In the genomic region with DNA sequence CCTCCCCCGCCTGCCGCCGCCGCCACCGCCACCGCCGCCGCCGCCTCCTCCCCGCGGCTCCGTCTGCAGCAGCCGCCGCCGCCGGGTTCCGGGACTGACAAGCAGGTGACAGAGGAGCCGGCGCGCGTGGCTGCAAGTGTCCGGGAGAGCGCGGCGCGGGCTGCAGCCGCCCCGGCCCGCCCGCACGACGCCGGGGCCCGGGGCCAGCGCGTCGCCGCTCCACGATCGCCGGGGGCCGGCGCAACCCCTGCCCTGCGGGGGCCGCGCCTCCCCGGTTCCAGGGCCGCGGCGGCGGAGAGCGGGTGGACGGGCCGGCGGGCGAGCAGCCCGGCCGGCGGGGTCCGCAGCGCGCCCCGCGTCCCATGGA, we compare ENCODE assay signal across 16 cellular contexts. TPM values are rescaled to one million over a fixed set of nuclear protein-coding genes. Genes with fewer than 3 reads are reported as not detected.
DNase-seq lines count a peak whose midpoint lies in the region; ATAC-seq and TF ChIP-seq lines count a peak whose summit lies in the region.
"Had no signal": no experiment of that assay in that cellular context is flagged by ENCODE, and none has a peak within 500 bp of the region (broad histone marks: within the 10 kb centered on the region; RNA-seq: fewer than 3 reads in every experiment).

No MANE protein-coding gene starts in this region.

- H3K27me3 Mint-ChIP-seq in Calu3 (ENCODE audit: unreplicated experiment): peaks cover 61% of the 10 kb centered on the region

- H3K36me3 ChIP-seq in BLaER1 (no peaks in the 10 kb centered on the region), Panc1 (ENCODE audit: control insufficient read depth, insufficient read depth, low read length) (no peaks in the 10 kb centered on the region), iPS-15b (ENCODE audit: control insufficient read depth, insufficient read depth, low read length) (no peaks in the 10 kb centered on the region)
- H3K36me3 ChIP-seq: gastroesophageal sphincter, left lung, thoracic aorta had no signal

- BruUV-seq in Calu3 (replicated peaks; lab: Mats Ljungman, UMichigan) (no TSS peak), Panc1 (replicated peaks; lab: Mats Ljungman, UMichigan) (no TSS peak)

- no peak for TF ChIP-seq CTCF in Calu3 (IDR thresholded peaks at IDR 0.05; ENCODE audit: unreplicated experiment)
- no peak for TF ChIP-seq CTCF in Panc1 (IDR thresholded peaks at IDR 0.05)

- H4K20me1 ChIP-seq in BLaER1: peaks cover 94% of the 10 kb centered on the region

- ATAC-seq in Panc1 (peak; percentile 23), GM21360 (IDR thresholded peaks at IDR 0.05; ENCODE audit: unreplicated experiment) (no peak), GM21528 (IDR thresholded peaks at IDR 0.05; ENCODE audit: low FRiP score, unreplicated experiment) (no peak)
- ATAC-seq: activated T-cell treated with anti-CD3 and anti-CD28 coated beads, Interleukin-2, amount 50 U/mL, for 4 hours; CD8-positive, alpha-beta T cell; gastroesophageal sphincter; left lung had no signal

- H3K4me1 ChIP-seq in BLaER1: peaks cover 34% of the 10 kb centered on the region
- H3K4me1 ChIP-seq in Panc1 (ENCODE audit: control insufficient read depth, insufficient read depth, low read length): no peaks in the 10 kb centered on the region
- peaks cover 15% of the 10 kb centered on the region for H3K4me1 ChIP-seq in iPS-15b (ENCODE audit: control insufficient read depth, insufficient read depth, low read length)

- H3K4me1 Mint-ChIP-seq in Calu3 (ENCODE audit: low read depth, unreplicated experiment): peaks cover 8% of the 10 kb centered on the region

- H3K36me3 Mint-ChIP-seq in Calu3 (ENCODE audit: insufficient read depth, unreplicated experiment): peaks cover 12% of the 10 kb centered on the region
- H3K36me3 Mint-ChIP-seq: CD8-positive, alpha-beta T cell had no signal

- peak overlapping the region; percentile 74 for H3K4me2 ChIP-seq in BLaER1

- H3K27me3 ChIP-seq in BLaER1 (peaks cover 100% of the 10 kb centered on the region), Panc1 (ENCODE audit: control insufficient read depth, insufficient read depth, low read length) (no peaks in the 10 kb centered on the region), iPS-15b (ENCODE audit: control insufficient read depth, insufficient read depth, low read length) (peaks cover 87% of the 10 kb centered on the region)

- H3K27ac Mint-ChIP-seq in Calu3 (ENCODE audit: unreplicated experiment): no peak overlapping the region
- H3K27ac Mint-ChIP-seq: CD8-positive, alpha-beta T cell had no signal

- H3K27ac ChIP-seq in BLaER1 (no peak overlapping the region), Panc1 (ENCODE audit: low read length) (no peak overlapping the region)
- H3K27ac ChIP-seq: GM23248, left lung, thoracic aorta had no signal

- H3K9me3 ChIP-seq in BLaER1: no peaks in the 10 kb centered on the region
- H3K9me3 ChIP-seq in Panc1 (ENCODE audit: control insufficient read depth, insufficient read depth, low read depth, low read length): no peaks in the 10 kb centered on the region
- no peaks in the 10 kb centered on the region for H3K9me3 ChIP-seq in iPS-15b (ENCODE audit: control insufficient read depth, insufficient read depth, low read length)
- H3K9me3 ChIP-seq: gastroesophageal sphincter, left lung, thoracic aorta had no signal

- POLR2A ChIA-PET in Panc1 (lab: Charles Lee): no interaction called here

- peak overlapping the region; percentile 47 for H3K4me3 Mint-ChIP-seq in Calu3 (ENCODE audit: low read depth, unreplicated experiment)

- H3K9me3 Mint-ChIP-seq in Calu3 (ENCODE audit: low read depth, unreplicated experiment): no peaks in the 10 kb centered on the region
- H3K9me3 Mint-ChIP-seq: activated T-cell treated with anti-CD3 and anti-CD28 coated beads, Interleukin-2, amount 50 U/mL, for 4 hours; CD8-positive, alpha-beta T cell had no signal

- CTCF ChIA-PET in Calu3 (lab: Charles Lee): interaction anchor here (0.7 kb wide), 1 partner anchor 24 kb away, joined by 3 read pairs; no protein-coding TSS in a partner anchor
- CTCF ChIA-PET in Panc1 (lab: Charles Lee): interaction anchor here (0.5 kb wide), 1 partner anchor 65 kb away, joined by 3 read pairs; no protein-coding TSS in a partner anchor

- DNase-seq in Calu3 (peak; percentile 16), Panc1 (ENCODE audit: low read depth, low spot score) (no peak), pons (ENCODE audit: low spot score) (no peak), superior temporal gyrus (ENCODE audit: extremely low spot score) (no peak)
- DNase-seq: activated T-cell treated with anti-CD3 and anti-CD28 coated beads, Interleukin-2, amount 50 U/mL, for 4 hours; effector memory CD4-positive, alpha-beta T cell had no signal

- intact Hi-C loops in Calu3 (cut with micrococcal nuclease; ENCODE audit: unreplicated experiment): loop anchor here (5.0 kb wide), 1 partner anchor 73 kb away; no protein-coding TSS in a partner anchor
- intact Hi-C loops in Panc1 (cut with micrococcal nuclease; ENCODE audit: unreplicated experiment): no loop called here

- H3K9ac ChIP-seq in BLaER1: no peak overlapping the region
- H3K9ac ChIP-seq in iPS-15b (ENCODE audit: low read depth, low read length): no peak overlapping the region
- H3K9ac ChIP-seq: GM23248 had no signal

- H3K4me3 ChIP-seq in BLaER1 (no peak overlapping the region; the same call in 1 of the 2 replicates), Panc1 (ENCODE audit: low read depth in 2 of 2, low read length in 2 of 2) (peak overlapping the region in 1 of 2 experiments; percentile 27; a peak in 2 of 4 replicates), iPS-15b (ENCODE audit: low read depth, low read length) (peak overlapping the region; percentile 15)
- H3K4me3 ChIP-seq: GM23248 had no signal

- in situ Hi-C loops in Panc1 (cut with HindIII; ENCODE audit: low pct_unique_long_range_greater_than_20kb, low sequenced_read_pairs): no loop called here

RNA-seq across cellular contexts. Expression of gene LMX1B, which starts 0.3 kb away (rescaled TPM):
- total RNA-seq in Calu3 (2022) (not detected in 2 replicates), Panc1 (2021; ENCODE audit: unreplicated experiment) (2.6 TPM)
- polyA plus RNA-seq in Panc1 (2012; ENCODE audit: insufficient read length): 4.2 TPM
- total RNA-seq: activated T-cell treated with anti-CD3 and anti-CD28 coated beads, Interleukin-2, amount 50 U/mL, for 4 hours; CD8-positive, alpha-beta T cell; GM23248; thoracic aorta had no signal
- polyA plus RNA-seq: GM23248, neural cell had no signal
